ENCODE assay signal across 1 cellular context in genomic region chr22:29203883-29204282, GRCh38.
TF ChIP-seq lines count a peak whose summit lies in the region.

No MANE protein-coding gene starts in this region.

TF ChIP-seq in K562, 482 proteins besides CTCF, POLR2A, EP300 and RAD21 (continued from another document):
- no peak for TF ChIP-seq AFF1 (IDR thresholded peaks at IDR 0.05; ENCODE audit: low read depth in 1 of 2, partially characterized antibody in 2 of 2)
- TF ChIP-seq ZNF766 (CRISPR knock-in tag; conservative IDR thresholded peaks at IDR 0.05) = no peak
- no peak for TF ChIP-seq TCF7L2 (IDR thresholded peaks at IDR 0.05; ENCODE audit: low read depth, low read length)
TF ChIP-seq in K562: peak in this region for 0.
